In genomic region chr7:28124413-28124812, GRCh38 we compare ENCODE assay signal across 19 cellular contexts. TPM values are rescaled to one million over a fixed set of nuclear protein-coding genes. Genes with fewer than 3 reads are reported as not detected.
A peak's percentile ranks its signal among the peaks of the same experiment; 100 is the strongest.
DNase-seq lines count a peak whose midpoint lies in the region; ATAC-seq, FAIRE-seq and TF ChIP-seq lines count a peak whose summit lies in the region.
"Had no signal": no experiment of that assay in that cellular context is flagged by ENCODE, and none has a peak within 500 bp of the region (broad histone marks: within the 10 kb centered on the region; RNA-seq: fewer than 3 reads in every experiment).

No MANE protein-coding gene starts in this region.

- CTCF ChIA-PET in HepG2 (lab: Yijun Ruan, JAX; ENCODE audit: low intra/inter-chr PET ratio, low total read pairs) = no interaction called here

- no peak for DNase-seq in HepG2 (ENCODE audit: low spot score)
- no peak for DNase-seq in central memory CD8-positive, alpha-beta T cell (ENCODE audit: low spot score in 2 of 2)
- DNase-seq in natural killer cell treated with Interleukin-12 subunit alpha and Interleukin-12 subunit beta and Interleukin-15 and Interleukin-18, amount 100 ng/mL, for 72 hours (ENCODE audit: low spot score) = no peak
- DNase-seq in vagina (ENCODE audit: extremely low spot score in 2 of 2) = no peak
- no peak for DNase-seq in DMS153 treated with DMSO at 0.1 percent for 48 hours (lab: John Stamatoyannopoulos, UW; ENCODE audit: unreplicated experiment)
- DNase-seq in small intestine = no peak
- no peak for DNase-seq in NCI-H2171 (lab: John Stamatoyannopoulos, UW)
- DNase-seq: 8988T; AML-193; Calu3; CD4-positive, alpha-beta T cell; DMS 273 treated with DMSO at 0.1 percent for 48 hours; DMS79; GM23248 had no signal

- no peaks in the 10 kb centered on the region for H4K20me1 ChIP-seq in HepG2 (ENCODE audit: insufficient read depth, low read length)

- FAIRE-seq in HepG2 (lab: Jason Lieb, UNC) = no peak
- FAIRE-seq in small intestine (lab: Jason Lieb, UNC) = no peak
- FAIRE-seq: GM12891 had no signal

- no peak for ATAC-seq in HepG2
- no peak for ATAC-seq in central memory CD8-positive, alpha-beta T cell (replicated peaks; ENCODE audit: extremely low read depth, poor library complexity, severe bottlenecking)
- no peak for ATAC-seq in natural killer cell treated with Interleukin-12 subunit alpha and Interleukin-12 subunit beta and Interleukin-15 and Interleukin-18, amount 100 ng/mL, for 72 hours

- H3K9me3 Mint-ChIP-seq in central memory CD8-positive, alpha-beta T cell = no peaks in the 10 kb centered on the region
- H3K9me3 Mint-ChIP-seq in natural killer cell treated with Interleukin-12 subunit alpha and Interleukin-12 subunit beta and Interleukin-15 and Interleukin-18, amount 100 ng/mL, for 72 hours = no peaks in the 10 kb centered on the region
- H3K9me3 Mint-ChIP-seq: CD4-positive, alpha-beta T cell had no signal

- WGBS in liver = 86% methylated on average over 2 of the region's 2 CpGs
- 44% methylated on average over 2 of the region's 2 CpGs for WGBS in HepG2 (ENCODE audit: low lambda C conversion rate)
- WGBS in small intestine, 3 donors = 84 to 96% (median 90%) methylated on average over 2 of the region's 2 CpGs

- intact Hi-C loops in HepG2 (cut with micrococcal nuclease; ENCODE audit: unreplicated experiment) = no loop called here
- intact Hi-C loops in vagina (cut with DNase I) = no loop called here

- no peak for TF ChIP-seq RAD21 in liver (IDR thresholded peaks at IDR 0.05)
- TF ChIP-seq RAD21 in HepG2 (CRISPR knock-in tag; IDR thresholded peaks at IDR 0.05) = no peak

- H3K27me3 Mint-ChIP-seq in central memory CD8-positive, alpha-beta T cell = no peaks in the 10 kb centered on the region
- no peaks in the 10 kb centered on the region for H3K27me3 Mint-ChIP-seq in natural killer cell treated with Interleukin-12 subunit alpha and Interleukin-12 subunit beta and Interleukin-15 and Interleukin-18, amount 100 ng/mL, for 72 hours
- H3K27me3 Mint-ChIP-seq: CD4-positive, alpha-beta T cell had no signal

- no TSS peak for BruUV-seq in HepG2 (replicated peaks; lab: Mats Ljungman, UMichigan)

- no peak overlapping the region for H3K4me2 ChIP-seq in HepG2 (ENCODE audit: low read depth, low read length)
- H3K4me2 ChIP-seq: BLaER1 treated with 17β-estradiol and CSF1 and Interleukin-3, amounts not matched to agents 10 nM and 100 nM had no signal

- peaks cover 84% of the 10 kb centered on the region for H3K4me1 Mint-ChIP-seq in central memory CD8-positive, alpha-beta T cell
- H3K4me1 Mint-ChIP-seq in natural killer cell treated with Interleukin-12 subunit alpha and Interleukin-12 subunit beta and Interleukin-15 and Interleukin-18, amount 100 ng/mL, for 72 hours (ENCODE audit: low read depth in 2 of 2) = peaks cover 79 to 82% of the 10 kb centered on the region in 2 donors

- H3K27ac Mint-ChIP-seq in central memory CD8-positive, alpha-beta T cell (ENCODE audit: low read depth) = peak overlapping the region; percentile 45
- peak overlapping the region; percentile 34 to 38 for H3K27ac Mint-ChIP-seq in natural killer cell treated with Interleukin-12 subunit alpha and Interleukin-12 subunit beta and Interleukin-15 and Interleukin-18, amount 100 ng/mL, for 72 hours
- H3K27ac Mint-ChIP-seq: CD4-positive, alpha-beta T cell had no signal

- H3K4me3 Mint-ChIP-seq in central memory CD8-positive, alpha-beta T cell = peak overlapping the region; percentile 7
- peak overlapping the region; percentile 50 for H3K4me3 Mint-ChIP-seq in natural killer cell treated with Interleukin-12 subunit alpha and Interleukin-12 subunit beta and Interleukin-15 and Interleukin-18, amount 100 ng/mL, for 72 hours
- H3K4me3 Mint-ChIP-seq: CD4-positive, alpha-beta T cell had no signal

- H3K9me3 ChIP-seq in liver (ENCODE audit: control insufficient read depth in 4 of 4, low read length in 3 of 4) (no peaks in the 10 kb centered on the region), HepG2 (ENCODE audit: low read length) (no peaks in the 10 kb centered on the region), vagina (no peaks in the 10 kb centered on the region), small intestine (ENCODE audit: control insufficient read depth, low read depth) (no peaks in the 10 kb centered on the region)
- H3K9me3 ChIP-seq: HAP-1 had no signal

- no peak for TF ChIP-seq POLR2A in HepG2 (IDR thresholded peaks at IDR 0.05; ENCODE audit: insufficient read depth in 1 of 2, low read depth in 2 of 2, low read length in 2 of 2)
- TF ChIP-seq POLR2A in vagina (IDR thresholded peaks at IDR 0.05) = no peak

- H3K36me3 ChIP-seq in liver (ENCODE audit: control insufficient read depth in 4 of 4, insufficient read depth in 3 of 4, low read depth in 1 of 4, low read length in 3 of 4) (no peaks in the 10 kb centered on the region), HepG2 (replicated peaks in 1 of 2; ENCODE audit: control insufficient read depth in 1 of 2, insufficient read depth in 2 of 2, low read length in 2 of 2) (no peaks in the 10 kb centered on the region), vagina (no peaks in the 10 kb centered on the region), small intestine (ENCODE audit: control insufficient read depth in 2 of 2, insufficient read depth in 2 of 2, low read length in 2 of 2) (no peaks in the 10 kb centered on the region)
- H3K36me3 ChIP-seq: HAP-1 had no signal

- H3K36me3 Mint-ChIP-seq in central memory CD8-positive, alpha-beta T cell (ENCODE audit: insufficient read depth) = peaks cover 7% of the 10 kb centered on the region
- H3K36me3 Mint-ChIP-seq in natural killer cell treated with Interleukin-12 subunit alpha and Interleukin-12 subunit beta and Interleukin-15 and Interleukin-18, amount 100 ng/mL, for 72 hours = no peaks in the 10 kb centered on the region

- H2AFZ ChIP-seq in HepG2 (ENCODE audit: low read length) = no peak overlapping the region
- H2AFZ ChIP-seq: GM23248 had no signal

- H3K27me3 ChIP-seq in liver (ENCODE audit: control insufficient read depth in 4 of 4, insufficient read depth in 4 of 4, low read length in 3 of 4) (no peaks in the 10 kb centered on the region), HepG2 (ENCODE audit: control insufficient read depth in 1 of 2, insufficient read depth in 2 of 2, low read length in 2 of 2) (peaks cover 0 to 6% of the 10 kb centered on the region in 2 experiments; a peak in 1 of 5 replicates), vagina (no peaks in the 10 kb centered on the region), small intestine (ENCODE audit: control insufficient read depth in 2 of 2, insufficient read depth in 2 of 2, low read length in 2 of 2) (no peaks in the 10 kb centered on the region)
- H3K27me3 ChIP-seq: BLaER1 treated with 17β-estradiol and CSF1 and Interleukin-3, amounts not matched to agents 10 nM and 100 nM had no signal

- TF ChIP-seq EP300 in HepG2 (IDR thresholded peaks at IDR 0.05; ENCODE audit: low read depth in 2 of 2, low read length in 2 of 2) (no peak), HepG2 (CRISPR knock-in tag; IDR thresholded peaks at IDR 0.05; ENCODE audit: borderline replicate concordance) (no peak)

- H3K4me3 ChIP-seq in liver (ENCODE audit: low read depth in 1 of 3, low read length in 3 of 3) (no peak overlapping the region), HepG2 (replicated peaks in 1 of 3; ENCODE audit: insufficient read depth in 1 of 3, low read depth in 2 of 3, low read length in 3 of 3) (no peak overlapping the region), vagina (no peak overlapping the region), small intestine (ENCODE audit: low read depth in 1 of 2, low read length in 2 of 2) (no peak overlapping the region)
- H3K4me3 ChIP-seq: BLaER1 treated with 17β-estradiol and CSF1 and Interleukin-3, amounts not matched to agents 10 nM and 100 nM; GM23248; HAP-1 had no signal

- H3K79me2 ChIP-seq in HepG2 (ENCODE audit: insufficient read depth, low read length) = no peaks in the 10 kb centered on the region

- peaks cover 0 to 2% (median 0%) of the 10 kb centered on the region in 4 donors for H3K4me1 ChIP-seq in liver (ENCODE audit: control insufficient read depth in 4 of 4, insufficient read depth in 4 of 4, low read length in 3 of 4)
- H3K4me1 ChIP-seq in HepG2 (ENCODE audit: insufficient read depth, low read length) = no peaks in the 10 kb centered on the region
- H3K4me1 ChIP-seq in vagina = peaks cover 85% of the 10 kb centered on the region
- H3K4me1 ChIP-seq in small intestine (ENCODE audit: control insufficient read depth in 2 of 2, insufficient read depth in 1 of 2, low read depth in 1 of 2, low read length in 1 of 2) = no peaks in the 10 kb centered on the region

- H3K9ac ChIP-seq in liver (ENCODE audit: low read depth in 1 of 2, low read length in 2 of 2) (no peak overlapping the region), HepG2 (ENCODE audit: insufficient read depth, low read depth, low read length) (no peak overlapping the region)
- H3K9ac ChIP-seq: BLaER1 treated with 17β-estradiol and CSF1 and Interleukin-3, amounts not matched to agents 10 nM and 100 nM; GM23248 had no signal

- POLR2A ChIA-PET in HepG2 (lab: Yijun Ruan, JAX) = no interaction called here

- in situ Hi-C loops in HepG2 (cut with HindIII; ENCODE audit: extremely low pct_ligation_motif_present, low pct_unique_long_range_greater_than_20kb) = no loop called here

- no peak overlapping the region for H3K27ac ChIP-seq in liver (ENCODE audit: low read depth in 1 of 2, low read length in 2 of 2)
- H3K27ac ChIP-seq in HepG2 (ENCODE audit: extremely low read length, insufficient read depth, low read length) = no peak overlapping the region
- peak overlapping the region; percentile 81 for H3K27ac ChIP-seq in vagina
- H3K27ac ChIP-seq in small intestine (ENCODE audit: low read depth in 1 of 2, low read length in 1 of 2) = peak overlapping the region in 1 of 2 donors; percentile 46
- H3K27ac ChIP-seq: BLaER1 treated with 17β-estradiol and CSF1 and Interleukin-3, amounts not matched to agents 10 nM and 100 nM; GM23248 had no signal

- TF ChIP-seq CTCF in liver (IDR thresholded peaks at IDR 0.05; ENCODE audit: low read depth, low read length, missing input control) (no peak), HepG2 (CRISPR knock-in tag; IDR thresholded peaks at IDR 0.05) (no peak), vagina (IDR thresholded peaks at IDR 0.05) (no peak)

RNA-seq across cellular contexts. Expression of gene JAZF1, which starts 56.2 kb away (rescaled TPM):
- 10 to 100 TPM in 1 of 2 donors, 1 to 10 TPM in 1; 2.7 to 17.8 TPM for total RNA-seq in liver
- 1 to 10 TPM; 3.9 to 4.1 TPM for polyA plus RNA-seq in liver
- not detected in 2 replicates for total RNA-seq in HepG2 (2016; rRNA removed; fragmentation: Illumina TruSeq; extraction: Trizol)
- not detected in 2 replicates for total RNA-seq in HepG2 (2016; cell fraction: cytosol; rRNA removed; fragmentation: Illumina TruSeq; extraction: Trizol; ENCODE audit: low read depth)
- not detected in 2 replicates for total RNA-seq in HepG2 (2016; cell fraction: insoluble cytoplasmic fraction; rRNA removed; fragmentation: Illumina TruSeq; extraction: Trizol)
- not detected in 2 replicates for total RNA-seq in HepG2 (2016; cell fraction: membrane; rRNA removed; fragmentation: Illumina TruSeq; extraction: Trizol)
- not detected in 2 replicates for total RNA-seq in HepG2 (2016; cell fraction: nucleus; rRNA removed; fragmentation: Illumina TruSeq; extraction: Trizol)
- not detected in 2 replicates for polyA plus RNA-seq in HepG2 (2011; rRNA removed)
- polyA plus RNA-seq in HepG2 (2011; cell fraction: cytosol; rRNA removed) = not detected in 2 replicates
- polyA plus RNA-seq in HepG2 (2011; cell fraction: nucleus; rRNA removed) = not detected in 2 replicates
- not detected in 2 replicates for polyA plus RNA-seq in HepG2 (2012)
- not detected in 2 replicates for polyA plus RNA-seq in HepG2 (2016; cell fraction: cytosol; fragmentation: Illumina TruSeq; extraction: Trizol; ENCODE audit: low read depth)
- polyA plus RNA-seq in HepG2 (2016; cell fraction: insoluble cytoplasmic fraction; fragmentation: Illumina TruSeq; extraction: Trizol; ENCODE audit: low read depth) = not detected in 2 replicates
- polyA plus RNA-seq in HepG2 (2016; cell fraction: membrane; fragmentation: Illumina TruSeq; extraction: Trizol; ENCODE audit: low read depth) = not detected in 2 replicates
- polyA plus RNA-seq in HepG2 (2016; cell fraction: nucleus; fragmentation: Illumina TruSeq; extraction: Trizol; ENCODE audit: insufficient read depth, low read depth) = not detected in 2 replicates
- polyA minus RNA-seq in HepG2 (2011; rRNA and poly(A)+ RNA removed; ENCODE audit: low replicate concordance) = 3.1 TPM in 1 of 2 replicates, not detected in the other
- not detected in 2 replicates for polyA minus RNA-seq in HepG2 (2011; cell fraction: cytosol; rRNA and poly(A)+ RNA removed)
- polyA minus RNA-seq in HepG2 (2011; cell fraction: nucleus; rRNA and poly(A)+ RNA removed) = not detected in 2 replicates
- 10 to 100 TPM; 12.6 to 23.6 TPM for total RNA-seq in natural killer cell treated with Interleukin-12 subunit alpha and Interleukin-12 subunit beta and Interleukin-15 and Interleukin-18, amount 100 ng/mL, for 72 hours
- total RNA-seq in vagina = 36.1 TPM
- 1 to 10 TPM in 2 of 3 donors, under 1 TPM in 1; 0.67 to 3.6 (median 3.5) TPM for polyA plus RNA-seq in small intestine
- total RNA-seq: G401 had no signal
